Comparison of ENCODE assay signal across 31 cellular contexts in the genomic region with DNA sequence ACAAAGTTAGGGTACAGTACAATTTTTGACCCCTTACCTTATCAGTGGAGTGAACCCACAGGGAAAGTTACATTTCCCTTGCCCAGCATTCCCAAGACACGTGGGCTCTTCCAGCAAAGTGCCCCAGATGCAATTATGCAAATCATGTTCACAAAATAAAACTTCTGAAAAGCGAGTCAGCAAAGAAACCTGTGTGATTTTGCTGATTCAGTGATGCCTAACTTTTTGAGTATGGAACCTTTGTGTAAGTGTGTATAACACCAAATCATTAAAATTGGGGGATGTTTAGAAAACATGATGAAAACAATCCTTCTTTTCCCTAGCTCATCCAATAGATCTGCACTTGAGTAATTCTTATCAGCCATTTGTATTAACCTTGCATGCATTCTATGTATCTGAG.
"Had no signal": no experiment of that assay in that cellular context is flagged by ENCODE, and none has a peak within 500 bp of the region (broad histone marks: within the 10 kb centered on the region; RNA-seq: fewer than 3 reads in every experiment).

No MANE protein-coding gene starts in this region.

- H3K36me3 Mint-ChIP-seq: activated naive CD8-positive, alpha-beta T cell had no signal

- H3K27ac Mint-ChIP-seq: activated CD4-positive, alpha-beta memory T cell treated with anti-CD3 and anti-CD28 coated beads, Interleukin-2, amount 10 ng/mL, durations not matched to agents 7 days and 5 days; activated CD4-positive, alpha-beta T cell treated with anti-CD3 and anti-CD28 coated beads, Interleukin-2, amount 10 ng/mL, durations not matched to agents 7 days and 5 days; activated naive CD8-positive, alpha-beta T cell; activated T-cell treated with anti-CD3 and anti-CD28 coated beads, Interleukin-2, amount 50 U/mL, for 24 hours; activated T-cell treated with anti-CD3 and anti-CD28 coated beads, Interleukin-2, amount 50 U/mL, for 72 hours; effector memory CD8-positive, alpha-beta T cell had no signal

- H3K27me3 Mint-ChIP-seq: activated naive CD8-positive, alpha-beta T cell; effector memory CD8-positive, alpha-beta T cell had no signal

- H3K9me3 ChIP-seq: adrenal gland, gastrocnemius medialis had no signal

- ATAC-seq: activated T-cell treated with anti-CD3 and anti-CD28 coated beads, Interleukin-2, amount 50 U/mL, for 72 hours; body of pancreas; effector memory CD8-positive, alpha-beta T cell; foreskin keratinocyte; gastrocnemius medialis; heart left ventricle had no signal

- H3K4me3 Mint-ChIP-seq: activated CD4-positive, alpha-beta memory T cell treated with anti-CD3 and anti-CD28 coated beads, Interleukin-2, amount 10 ng/mL, durations not matched to agents 7 days and 5 days; activated CD4-positive, alpha-beta T cell treated with anti-CD3 and anti-CD28 coated beads, Interleukin-2, amount 10 ng/mL, durations not matched to agents 7 days and 5 days; activated naive CD8-positive, alpha-beta T cell; activated T-cell treated with anti-CD3 and anti-CD28 coated beads, Interleukin-2, amount 50 U/mL, for 24 hours; activated T-cell treated with anti-CD3 and anti-CD28 coated beads, Interleukin-2, amount 50 U/mL, for 72 hours; effector memory CD8-positive, alpha-beta T cell had no signal

- H3K27me3 ChIP-seq: adrenal gland, body of pancreas, esophagus muscularis mucosa, foreskin keratinocyte, gastrocnemius medialis, heart left ventricle had no signal

- H3K4me1 Mint-ChIP-seq: activated CD4-positive, alpha-beta memory T cell treated with anti-CD3 and anti-CD28 coated beads, Interleukin-2, amount 10 ng/mL, durations not matched to agents 7 days and 5 days; activated CD4-positive, alpha-beta T cell treated with anti-CD3 and anti-CD28 coated beads, Interleukin-2, amount 10 ng/mL, durations not matched to agents 7 days and 5 days had no signal

- H3K36me3 ChIP-seq: adrenal gland, esophagus muscularis mucosa, gastrocnemius medialis, heart left ventricle had no signal

- H3K4me3 ChIP-seq: adrenal gland, body of pancreas, esophagus muscularis mucosa, gastrocnemius medialis, heart left ventricle had no signal

- H3K4me1 ChIP-seq: adrenal gland, esophagus muscularis mucosa, foreskin keratinocyte had no signal

- DNase-seq: activated CD4-positive, alpha-beta memory T cell treated with anti-CD3 and anti-CD28 coated beads, Interleukin-2, amount 10 ng/mL, durations not matched to agents 7 days and 5 days; activated CD4-positive, alpha-beta T cell treated with anti-CD3 and anti-CD28 coated beads for 1 hour; activated CD4-positive, alpha-beta T cell treated with anti-CD3 and anti-CD28 coated beads for 4 hours; activated CD4-positive, alpha-beta T cell treated with anti-CD3 and anti-CD28 coated beads, Interleukin-2, amount 10 ng/mL, durations not matched to agents 7 days and 5 days; activated CD4-positive, alpha-beta T cell treated with anti-CD3 and anti-CD28 coated beads, Interleukin-2, amount 50 U/mL, for 4 hours; activated CD4-positive, CD25-positive, alpha-beta regulatory T cell; activated CD8-positive, alpha-beta memory T cell treated with anti-CD3 and anti-CD28 coated beads, Interleukin-2, amount 50 U/mL, for 48 hours; activated gamma-delta T cell; activated naive CD4-positive, alpha-beta T cell treated with anti-CD3 and anti-CD28 coated beads, Interleukin-2, amount 50 U/mL, for 16 hours; activated naive CD4-positive, alpha-beta T cell treated with Interleukin-2 at 50 U/mL for 16 hours; activated T-cell treated with anti-CD3 and anti-CD28 coated beads for 4 hours; activated T-cell treated with anti-CD3 and anti-CD28 coated beads, Interleukin-2, amount 50 U/mL, for 24 hours; activated T-cell treated with anti-CD3 and anti-CD28 coated beads, Interleukin-2, amount 50 U/mL, for 72 hours; adrenal gland; amygdala; aorta; body of pancreas; caudate nucleus; cortex of kidney; dermis blood vessel endothelial cell; effector CD4-positive, alpha-beta T cell; effector memory CD8-positive, alpha-beta T cell; erythroblast; foreskin keratinocyte; gastrocnemius medialis; glutamatergic neuron; heart left ventricle; T-helper 2 cell had no signal

- H3K27ac ChIP-seq: adrenal gland, body of pancreas, esophagus muscularis mucosa, foreskin keratinocyte, gastrocnemius medialis, heart left ventricle had no signal

- FAIRE-seq: colon had no signal
